In genomic region chr16:56041556-56042140, GRCh38 we compare ENCODE assay signal across 8 cellular contexts.
DNase-seq lines count a peak whose midpoint lies in the region; ATAC-seq lines count a peak whose summit lies in the region.

No MANE protein-coding gene starts in this region.

- H3K27me3 ChIP-seq in Karpas-422 (ENCODE audit: low read length): no peaks in the 10 kb centered on the region

- H3K9me2 ChIP-seq in Karpas-422 (replicated peaks; ENCODE audit: insufficient read depth, low read length): no peaks in the 10 kb centered on the region

- no peak overlapping the region for H3K9ac ChIP-seq in Karpas-422 (ENCODE audit: low read length)

- H3K4me3 ChIP-seq in Karpas-422 (ENCODE audit: low read length): no peak overlapping the region

- no peaks in the 10 kb centered on the region for H3K36me3 Mint-ChIP-seq in activated CD4-positive, alpha-beta T cell treated with anti-CD3 and anti-CD28 coated beads, Interleukin-2, amount 10 ng/mL, durations not matched to agents 24 days and 14 days (ENCODE audit: low read depth)

- H3K4me1 Mint-ChIP-seq in activated CD4-positive, alpha-beta T cell treated with anti-CD3 and anti-CD28 coated beads, Interleukin-2, amount 10 ng/mL, durations not matched to agents 24 days and 14 days: no peaks in the 10 kb centered on the region

- H3K27ac Mint-ChIP-seq in activated CD4-positive, alpha-beta T cell treated with anti-CD3 and anti-CD28 coated beads, Interleukin-2, amount 10 ng/mL, durations not matched to agents 24 days and 14 days: no peak overlapping the region

- H2AFZ ChIP-seq in Karpas-422 (ENCODE audit: low read length): no peak overlapping the region

- peak; percentile 74 for DNase-seq in DMS 273 (lab: John Stamatoyannopoulos, UW; ENCODE audit: unreplicated experiment)
- no peak for DNase-seq in DMS 273 treated with DMSO at 0.1 percent for 48 hours (lab: John Stamatoyannopoulos, UW)
- DNase-seq in Karpas-422: peak; percentile 86
- DNase-seq in activated CD4-positive, alpha-beta T cell treated with anti-CD3 and anti-CD28 coated beads, Interleukin-2, amount 10 ng/mL, durations not matched to agents 24 days and 14 days: peak; percentile 72
- peak; percentile 29 for DNase-seq in germinal center (ENCODE audit: low spot score)
- peak; percentile 4 to 11 for DNase-seq in stimulated activated CD4-positive, alpha-beta T cell treated with anti-CD3 and anti-CD28 coated beads, Interleukin-15, amount 100 ng/mL, for 48 hours (ENCODE audit: low read depth in 2 of 2)

- no peaks in the 10 kb centered on the region for H3K36me3 ChIP-seq in Karpas-422 (ENCODE audit: insufficient read depth, low read length)

- intact Hi-C loops in activated CD4-positive, alpha-beta T cell treated with anti-CD3 and anti-CD28 coated beads, Interleukin-2, amount 10 ng/mL, durations not matched to agents 24 days and 14 days (cut with micrococcal nuclease): loop anchor here (1.0 to 5.0 kb wide), 2 partner anchors 161 to 277 kb away; no protein-coding TSS in a partner anchor

- peaks cover 5% of the 10 kb centered on the region; the same call in 1 of the 2 replicates for H3K9me3 ChIP-seq in Karpas-422 (ENCODE audit: low read length)

- ATAC-seq in HG03196 (IDR thresholded peaks at IDR 0.05; ENCODE audit: unreplicated experiment) (no peak), GM18517 (IDR thresholded peaks at IDR 0.05; ENCODE audit: unreplicated experiment) (no peak)

- H3K4me3 Mint-ChIP-seq in activated CD4-positive, alpha-beta T cell treated with anti-CD3 and anti-CD28 coated beads, Interleukin-2, amount 10 ng/mL, durations not matched to agents 24 days and 14 days: no peak overlapping the region

- H3K4me2 ChIP-seq in Karpas-422 (ENCODE audit: low read depth, low read length, poor library complexity, severe bottlenecking): no peak overlapping the region

- peaks cover 5% of the 10 kb centered on the region for H3K4me1 ChIP-seq in Karpas-422 (ENCODE audit: low read length)

- no peaks in the 10 kb centered on the region for H3K9me3 Mint-ChIP-seq in activated CD4-positive, alpha-beta T cell treated with anti-CD3 and anti-CD28 coated beads, Interleukin-2, amount 10 ng/mL, durations not matched to agents 24 days and 14 days

- no peaks in the 10 kb centered on the region for H3K79me2 ChIP-seq in Karpas-422 (ENCODE audit: low read length)

- H3K27ac ChIP-seq in Karpas-422 (ENCODE audit: low read length): no peak overlapping the region

- peaks cover 9% of the 10 kb centered on the region for H3K27me3 Mint-ChIP-seq in activated CD4-positive, alpha-beta T cell treated with anti-CD3 and anti-CD28 coated beads, Interleukin-2, amount 10 ng/mL, durations not matched to agents 24 days and 14 days

- H4K20me1 ChIP-seq in Karpas-422 (ENCODE audit: insufficient read depth, low read depth, low read length): no peaks in the 10 kb centered on the region
